Comparison of ENCODE assay signal across 19 cellular contexts in genomic region chr1:164466429-164466828, GRCh38.
DNase-seq lines count a peak whose midpoint lies in the region; ATAC-seq, FAIRE-seq and TF ChIP-seq lines count a peak whose summit lies in the region.
"Had no signal": no experiment of that assay in that cellular context is flagged by ENCODE, and none has a peak within 500 bp of the region (broad histone marks: within the 10 kb centered on the region; RNA-seq: fewer than 3 reads in every experiment).

No MANE protein-coding gene starts in this region.

- H3K36me3 Mint-ChIP-seq in astrocyte (ENCODE audit: low read depth, unreplicated experiment) = no peaks in the 10 kb centered on the region

- no peaks in the 10 kb centered on the region for H3K79me2 ChIP-seq in astrocyte (ENCODE audit: insufficient read depth, low read length)

- no peak overlapping the region for H3K27ac Mint-ChIP-seq in astrocyte (ENCODE audit: unreplicated experiment)
- H3K27ac Mint-ChIP-seq: T-helper 1 cell treated with Interleukin-12 subunit alpha and Interleukin-12 subunit beta and Interleukin-4 antibody, amounts not matched to agents 30 μg/mL and 1 μg/mL, for 36 hours had no signal

- FAIRE-seq in astrocyte (lab: Jason Lieb, UNC) = no peak
- FAIRE-seq: G401.6 had no signal

- ATAC-seq in foreskin keratinocyte (peak; percentile 50), HG02588 (IDR thresholded peaks at IDR 0.05; ENCODE audit: unreplicated experiment) (no peak)

- H3K9me3 Mint-ChIP-seq in astrocyte (ENCODE audit: unreplicated experiment) = no peaks in the 10 kb centered on the region

- H3K4me1 Mint-ChIP-seq in astrocyte (ENCODE audit: low read depth, unreplicated experiment) = peaks cover 10% of the 10 kb centered on the region

- no peak for TF ChIP-seq CTCF in astrocyte (IDR thresholded peaks at IDR 0.05; ENCODE audit: insufficient read depth, low read depth, low read length)
- no peak for TF ChIP-seq CTCF in foreskin keratinocyte (conservative IDR thresholded peaks at IDR 0.05)
- TF ChIP-seq CTCF in spleen (IDR thresholded peaks at IDR 0.05 in 8 of 11, conservative IDR thresholded peaks at IDR 0.05 in 3 of 11) = no peak

- H3K9me3 ChIP-seq in astrocyte (ENCODE audit: insufficient read depth, low read depth, low read length) (no peaks in the 10 kb centered on the region), spleen (peaks cover 0 to 4% (median 0%) of the 10 kb centered on the region in 8 donors)
- H3K9me3 ChIP-seq: HAP-1, MG63, SJCRH30 had no signal

- no peaks in the 10 kb centered on the region for H3K36me3 ChIP-seq in astrocyte (ENCODE audit: insufficient read depth, low read length)
- no peaks in the 10 kb centered on the region for H3K36me3 ChIP-seq in spleen
- H3K36me3 ChIP-seq: HAP-1, MG63, SJCRH30 had no signal

- no peak for TF ChIP-seq POLR2A in spleen (IDR thresholded peaks at IDR 0.05)

- no peak overlapping the region for H3K4me3 Mint-ChIP-seq in astrocyte (ENCODE audit: unreplicated experiment)
- H3K4me3 Mint-ChIP-seq: T-helper 1 cell treated with Interleukin-12 subunit alpha and Interleukin-12 subunit beta and Interleukin-4 antibody, amounts not matched to agents 30 μg/mL and 1 μg/mL, for 36 hours had no signal

- H3K4me2 ChIP-seq in astrocyte (ENCODE audit: low read length) = no peak overlapping the region

- H3K4me1 ChIP-seq in astrocyte (ENCODE audit: insufficient read depth, low read length) (no peaks in the 10 kb centered on the region), foreskin keratinocyte (no peaks in the 10 kb centered on the region), spleen (no peaks in the 10 kb centered on the region)
- H3K4me1 ChIP-seq: HAP-1, SJCRH30 had no signal

- H3K27ac ChIP-seq in astrocyte (ENCODE audit: low read depth, low read length) = no peak overlapping the region
- H3K27ac ChIP-seq in foreskin keratinocyte = no peak overlapping the region
- no peak overlapping the region for H3K27ac ChIP-seq in spleen
- H3K27ac ChIP-seq: C4-2B, SJCRH30 had no signal

- intact Hi-C loops in spleen (cut with DNase I; ENCODE audit: low total_unique reads) = no loop called here

- no peaks in the 10 kb centered on the region for H3K27me3 Mint-ChIP-seq in astrocyte (ENCODE audit: low read depth, unreplicated experiment)

- no peak overlapping the region for H3K9ac ChIP-seq in astrocyte (ENCODE audit: low read length)

- H3K4me3 ChIP-seq in astrocyte (ENCODE audit: insufficient read depth, low read depth, low read length) = no peak overlapping the region
- no peak overlapping the region for H3K4me3 ChIP-seq in spleen
- H3K4me3 ChIP-seq: HAP-1, MG63, SJCRH30 had no signal

- in situ Hi-C loops in Caki2 (cut with HindIII; ENCODE audit: low pct_unique_long_range_greater_than_20kb, low sequenced_read_pairs) = no loop called here

- no peaks in the 10 kb centered on the region for H3K27me3 ChIP-seq in astrocyte (ENCODE audit: insufficient read depth, low read length)
- H3K27me3 ChIP-seq in foreskin keratinocyte = no peaks in the 10 kb centered on the region
- H3K27me3 ChIP-seq in spleen (replicated peaks in 1 of 7) = no peaks in the 10 kb centered on the region
- H3K27me3 ChIP-seq: MG63, SJCRH30 had no signal

- no peak overlapping the region for H2AFZ ChIP-seq in astrocyte (ENCODE audit: low read depth, low read length)

- DNase-seq in Caki2 (ENCODE audit: low read depth) = peak; percentile 65
- DNase-seq in M059J (ENCODE audit: low read depth) = peak; percentile 16
- DNase-seq in astrocyte (ENCODE audit: low read depth) = peak; percentile 18
- no peak for DNase-seq in foreskin keratinocyte
- no peak for DNase-seq in spleen
- DNase-seq in NCI-H1436 (lab: John Stamatoyannopoulos, UW) = no peak
- DNase-seq: AML-193, DND-41, MG63, NCI-H1048, NCI-H2081 treated with DMSO at 0.1 percent for 48 hours, NCI-H446 treated with DMSO at 0.1 percent for 48 hours, RPMI8226, SJCRH30 had no signal

- WGBS in spleen, 5 donors = 85 to 89% (median 88%) methylated on average over 5 of the region's 5 CpGs

- H4K20me1 ChIP-seq in astrocyte (ENCODE audit: insufficient read depth, low read length) = no peaks in the 10 kb centered on the region

Comparison
In these comparisons a context has a peak if more than half of its experiments do, and no peak if none do; other contexts are left out.
1. DNase-seq: peak in Caki2 (single experiment), M059J (single experiment) and astrocyte (single experiment); none in foreskin keratinocyte (0 of 2), spleen (single experiment) and NCI-H1436 (single experiment).